Comparison of ENCODE assay signal across 8 cellular contexts in genomic region chr12:114662512-114663177, GRCh38.
DNase-seq lines count a peak whose midpoint lies in the region; ATAC-seq and TF ChIP-seq lines count a peak whose summit lies in the region.

No MANE protein-coding gene starts in this region.

- no peaks in the 10 kb centered on the region for H3K36me3 Mint-ChIP-seq in memory B cell

- TF ChIP-seq CTCF in 22Rv1 (IDR thresholded peaks at IDR 0.05), result peak; percentile 97
- TF ChIP-seq CTCF in GM13976 (IDR thresholded peaks at IDR 0.05; ENCODE audit: borderline replicate concordance, control extremely low read depth, extremely low read depth, insufficient read depth, missing control alignments), result peak; percentile 71

- no peaks in the 10 kb centered on the region for H3K9me3 Mint-ChIP-seq in memory B cell

- peaks cover 6% of the 10 kb centered on the region for H3K27me3 Mint-ChIP-seq in memory B cell

- no peak overlapping the region for H3K4me3 Mint-ChIP-seq in memory B cell

- peak overlapping the region; percentile 99 for H3K27ac ChIP-seq in 22Rv1

- peak; percentile 63 for DNase-seq in GM13976 (ENCODE audit: low spot score)
- peak; percentile 70 for DNase-seq in NCI-H345 (lab: John Stamatoyannopoulos, UW)
- DNase-seq in activated CD4-positive, alpha-beta T cell treated with anti-CD3 and anti-CD28 coated beads, Interleukin-2, amount 50 U/mL, for 4 hours, result peak; percentile 50 to 60
- peak; percentile 47 for DNase-seq in effector CD4-positive, alpha-beta T cell
- DNase-seq in memory B cell (ENCODE audit: low spot score in 2 of 2), result peak; percentile 43 to 51
- peak; percentile 40 to 57 for DNase-seq in stimulated activated CD8-positive, alpha-beta memory T cell treated with anti-CD3 and anti-CD28 coated beads, Interleukin-2, amount 100 ng/mL, for 48 hours (ENCODE audit: low read depth in 2 of 2)

- H3K27ac Mint-ChIP-seq in memory B cell, result no peak overlapping the region

- no peaks in the 10 kb centered on the region for H3K4me1 Mint-ChIP-seq in memory B cell

- no peak for ATAC-seq in memory B cell (ENCODE audit: low read depth)
- no peak for ATAC-seq in GM18511 (IDR thresholded peaks at IDR 0.05; ENCODE audit: unreplicated experiment)

- in situ Hi-C loops in GM13976 (cut with MboI; ENCODE audit: low sequenced_read_pairs, unreplicated experiment), result loop anchor here (10.0 kb wide), 1 partner anchor 1092 kb away; no protein-coding TSS in a partner anchor
